Comparison of ENCODE assay signal across 30 cellular contexts in genomic region chr12:75439930-75440329, GRCh38. TPM values are rescaled to one million over a fixed set of nuclear protein-coding genes. Genes with fewer than 3 reads are reported as not detected.
"Had no signal": no experiment of that assay in that cellular context is flagged by ENCODE, and none has a peak within 500 bp of the region (broad histone marks: within the 10 kb centered on the region; RNA-seq: fewer than 3 reads in every experiment).

No MANE protein-coding gene starts in this region.

- H3K4me1 Mint-ChIP-seq: activated CD4-positive, alpha-beta T cell treated with anti-CD3 and anti-CD28 coated beads for 36 hours; activated T-helper 17 cell treated with anti-CD3 and anti-CD28 coated beads, Interleukin-2, amount 50 U/mL, for 72 hours; endodermal cell had no signal

- H3K27ac Mint-ChIP-seq: activated CD4-positive, alpha-beta memory T cell treated with anti-CD3 and anti-CD28 coated beads for 36 hours; activated CD4-positive, alpha-beta T cell treated with anti-CD3 and anti-CD28 coated beads for 36 hours; activated CD4-positive, alpha-beta T cell treated with anti-CD3 and anti-CD28 coated beads, Interleukin-2, amount 10 ng/mL, durations not matched to agents 24 days and 14 days; activated CD8-positive, alpha-beta T cell treated with anti-CD3 and anti-CD28 coated beads, Interleukin-2, amount 10 ng/mL, durations not matched to agents 7 days and 5 days; activated naive CD8-positive, alpha-beta T cell; activated T-cell treated with anti-CD3 and anti-CD28 coated beads, Interleukin-2, amount 50 U/mL, for 24 hours; activated T-helper 17 cell treated with anti-CD3 and anti-CD28 coated beads, Interleukin-2, amount 50 U/mL, for 72 hours; dendritic cell treated with granulocyte-macrophage colony-stimulating factor and Interleukin-4, amounts not matched to agents 40 ng/mL and 50 ng/mL, for 4 days; endodermal cell had no signal

- H3K4me3 ChIP-seq: coronary artery, dorsolateral prefrontal cortex, gastrocnemius medialis, heart left ventricle had no signal

- H3K27me3 Mint-ChIP-seq: dendritic cell treated with granulocyte-macrophage colony-stimulating factor and Interleukin-4, amounts not matched to agents 40 ng/mL and 50 ng/mL, for 4 days had no signal

- H3K4me3 Mint-ChIP-seq: activated CD4-positive, alpha-beta memory T cell treated with anti-CD3 and anti-CD28 coated beads for 36 hours; activated CD4-positive, alpha-beta T cell treated with anti-CD3 and anti-CD28 coated beads for 36 hours; activated CD4-positive, alpha-beta T cell treated with anti-CD3 and anti-CD28 coated beads, Interleukin-2, amount 10 ng/mL, durations not matched to agents 24 days and 14 days; activated CD8-positive, alpha-beta T cell treated with anti-CD3 and anti-CD28 coated beads, Interleukin-2, amount 10 ng/mL, durations not matched to agents 7 days and 5 days; activated naive CD8-positive, alpha-beta T cell; activated T-cell treated with anti-CD3 and anti-CD28 coated beads, Interleukin-2, amount 50 U/mL, for 24 hours; activated T-helper 17 cell treated with anti-CD3 and anti-CD28 coated beads, Interleukin-2, amount 50 U/mL, for 72 hours; central memory CD8-positive, alpha-beta T cell; dendritic cell treated with granulocyte-macrophage colony-stimulating factor and Interleukin-4, amounts not matched to agents 40 ng/mL and 50 ng/mL, for 4 days; endodermal cell had no signal

- DNase-seq: activated CD4-positive, alpha-beta memory T cell treated with anti-CD3 and anti-CD28 coated beads for 36 hours; activated CD4-positive, alpha-beta T cell treated with anti-CD3 and anti-CD28 coated beads for 36 hours; activated CD4-positive, alpha-beta T cell treated with anti-CD3 and anti-CD28 coated beads, Interleukin-2, amount 10 ng/mL, durations not matched to agents 24 days and 14 days; activated CD4-positive, CD25-positive, alpha-beta regulatory T cell; activated CD4-positive, CD25-positive, alpha-beta regulatory T cell treated with anti-CD3 and anti-CD28 coated beads, Interleukin-2, amount 50 U/mL, for 72 hours; activated CD8-positive, alpha-beta memory T cell treated with anti-CD3 and anti-CD28 coated beads, Interleukin-2, amount 50 U/mL, for 48 hours; activated CD8-positive, alpha-beta T cell treated with anti-CD3 and anti-CD28 coated beads, Interleukin-2, amount 10 ng/mL, durations not matched to agents 7 days and 5 days; activated effector memory CD4-positive, alpha-beta T cell treated with Interleukin-2 at 50 U/mL for 16 hours; activated gamma-delta T cell treated with Interleukin-2 at 50 U/mL for 16 hours; activated naive CD4-positive, alpha-beta T cell treated with anti-CD3 and anti-CD28 coated beads, Interleukin-2, amount 50 U/mL, for 16 hours; activated naive CD4-positive, alpha-beta T cell treated with Interleukin-2 at 50 U/mL for 16 hours; activated T-cell treated with anti-CD3 and anti-CD28 coated beads for 4 hours; activated T-cell treated with anti-CD3 and anti-CD28 coated beads, Interleukin-2, amount 50 U/mL, for 24 hours; amniotic stem cell; anterior cingulate cortex; brain microvascular endothelial cell; dorsolateral prefrontal cortex; effector memory CD4-positive, alpha-beta T cell; endodermal cell; gastrocnemius medialis; glutamatergic neuron; heart left ventricle; hypothalamus; T-helper 2 cell had no signal

- H3K9me3 ChIP-seq: gastrocnemius medialis had no signal

- H3K9me3 Mint-ChIP-seq: activated T-helper 17 cell treated with anti-CD3 and anti-CD28 coated beads, Interleukin-2, amount 50 U/mL, for 72 hours; central memory CD8-positive, alpha-beta T cell had no signal

- ATAC-seq: activated CD4-positive, alpha-beta T cell treated with anti-CD3 and anti-CD28 coated beads for 36 hours; activated CD8-positive, alpha-beta T cell treated with anti-CD3 and anti-CD28 coated beads, Interleukin-2, amount 10 ng/mL, durations not matched to agents 7 days and 5 days; activated T-helper 17 cell treated with anti-CD3 and anti-CD28 coated beads, Interleukin-2, amount 50 U/mL, for 72 hours; esophagus mucosa; gastrocnemius medialis; heart left ventricle had no signal

RNA-seq across cellular contexts. Expression of gene GLIPR1L2, which starts 49.0 kb away (rescaled TPM):
- total RNA-seq: activated CD4-positive, alpha-beta T cell treated with anti-CD3 and anti-CD28 coated beads, Interleukin-2, amount 10 ng/mL, durations not matched to agents 24 days and 14 days; activated CD8-positive, alpha-beta T cell treated with anti-CD3 and anti-CD28 coated beads, Interleukin-2, amount 10 ng/mL, durations not matched to agents 7 days and 5 days had no signal
